Comparison of ENCODE assay signal across 1 cellular context in genomic region chr5:135395451-135395850, GRCh38.
TF ChIP-seq lines count a peak whose summit lies in the region.

No MANE protein-coding gene starts in this region.

TF ChIP-seq in K562, 482 proteins besides CTCF, POLR2A, EP300 and RAD21:
- TF ChIP-seq MNT (conservative IDR thresholded peaks at IDR 0.05) (0 out of 4 replicates have a peak, but pooled peaks of 1 of the 2 experiments have one; percentile 52), PTBP1 (IDR thresholded peaks at IDR 0.05; ENCODE audit: low read depth, low read length) (no peak), MEIS2 (IDR thresholded peaks at IDR 0.05; ENCODE audit: partially characterized antibody) (peak; percentile 93), L3MBTL2 (IDR thresholded peaks at IDR 0.05) (0 out of 2 replicates have a peak, but pooled peaks have one; percentile 30), HNRNPH1 (optimal IDR thresholded peaks at IDR 0.05; ENCODE audit: low read depth, low read length) (no peak), PBX2 (CRISPR knock-in tag; IDR thresholded peaks at IDR 0.05; ENCODE audit: low read depth) (no peak), PBX2 (tag; conservative IDR thresholded peaks at IDR 0.05; ENCODE audit: low read depth) (peak; percentile 92), PCBP2 (IDR thresholded peaks at IDR 0.05; ENCODE audit: low read depth, low read length, poor library complexity, severe bottlenecking) (no peak), FOXK2 (conservative IDR thresholded peaks at IDR 0.05 in 1 of 2, IDR thresholded peaks at IDR 0.05 in 1 of 2; ENCODE audit: low read depth in 2 of 2) (0 out of 4 replicates have a peak, but pooled peaks of 1 of the 2 experiments have one; percentile 42), MECOM (CRISPR knock-in tag; IDR thresholded peaks at IDR 0.05) (peak; percentile 64; the same call in 1 of the 2 replicates), PKNOX1 (IDR thresholded peaks at IDR 0.05) (peak; percentile 89), ETV1 (tag; conservative IDR thresholded peaks at IDR 0.05; ENCODE audit: low read depth) (peak; percentile 61; the same call in 1 of the 2 replicates), MAX (CRISPR knock-in tag; IDR thresholded peaks at IDR 0.05) (no peak), ZBTB11 (CRISPR knock-in tag; IDR thresholded peaks at IDR 0.05) (peak in 1 of 3 experiments; percentile 74; a peak in 2 of 6 replicates)
TF ChIP-seq in K562: peak in this region for 9.
